In genomic region chr4:40441415-40441814, GRCh38 we compare ENCODE assay signal across 1 cellular context.
TF ChIP-seq lines count a peak whose summit lies in the region.

No MANE protein-coding gene starts in this region.

TF ChIP-seq in liver, 16 proteins besides CTCF, POLR2A, EP300 and RAD21 (continued from another document):
- TF ChIP-seq GABPA (IDR thresholded peaks at IDR 0.05 in 1 of 2, conservative IDR thresholded peaks at IDR 0.05 in 1 of 2), result no peak
- no peak for TF ChIP-seq ATF3 (IDR thresholded peaks at IDR 0.05)
- no peak for TF ChIP-seq HNF4G (IDR thresholded peaks at IDR 0.05)
- TF ChIP-seq SP1 (IDR thresholded peaks at IDR 0.05), result no peak
- no peak for TF ChIP-seq REST (IDR thresholded peaks at IDR 0.05)
- TF ChIP-seq EGR1 (IDR thresholded peaks at IDR 0.05; ENCODE audit: low read depth in 2 of 2), result no peak
- no peak for TF ChIP-seq FOXA1 (IDR thresholded peaks at IDR 0.05)
- TF ChIP-seq RXRA (IDR thresholded peaks at IDR 0.05), result no peak
- TF ChIP-seq JUND (IDR thresholded peaks at IDR 0.05), result no peak
